Comparison of ENCODE assay signal across 7 cellular contexts in the genomic region with DNA sequence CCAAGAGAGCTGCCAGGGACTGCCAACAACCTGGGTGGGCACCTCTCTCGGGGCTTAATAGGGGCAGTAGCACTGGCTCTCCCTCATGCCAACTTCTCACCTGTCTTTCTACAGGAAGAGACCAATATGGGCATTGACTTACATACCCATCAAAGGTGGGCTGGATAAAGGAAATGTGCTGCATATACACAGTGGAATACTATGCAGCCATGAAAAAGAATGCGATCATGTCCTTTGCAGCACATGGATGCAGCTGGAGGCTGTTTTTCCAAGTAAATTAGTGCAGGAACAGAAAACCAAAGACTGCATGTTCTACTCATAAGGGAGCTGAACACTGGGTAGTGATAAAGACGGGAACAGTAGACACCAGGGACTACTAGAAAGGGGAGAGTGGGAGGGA.
"Had no signal": no experiment of that assay in that cellular context is flagged by ENCODE, and none has a peak within 500 bp of the region (broad histone marks: within the 10 kb centered on the region; RNA-seq: fewer than 3 reads in every experiment).

No MANE protein-coding gene starts in this region.

- DNase-seq: H7, IMR-90, KBM-7 had no signal

- FAIRE-seq: HTR-8/SVneo had no signal

- H3K9me3 ChIP-seq: HAP-1 had no signal

- H3K9ac ChIP-seq: KMS-11 had no signal

- H3K36me3 ChIP-seq: HAP-1 had no signal

- H2AFZ ChIP-seq: GM23338 had no signal

- H3K4me1 ChIP-seq: HAP-1 had no signal

- H3K4me2 ChIP-seq: GM23338, KMS-11 had no signal

- H3K4me3 ChIP-seq: GM23338, HAP-1 had no signal

- H3K27ac ChIP-seq: KMS-11 had no signal
